In genomic region chr5:55924744-55925143, GRCh38 we compare ENCODE assay signal across 22 cellular contexts.
DNase-seq lines count a peak whose midpoint lies in the region; ATAC-seq, FAIRE-seq and TF ChIP-seq lines count a peak whose summit lies in the region.
"Had no signal": no experiment of that assay in that cellular context is flagged by ENCODE, and none has a peak within 500 bp of the region (broad histone marks: within the 10 kb centered on the region; RNA-seq: fewer than 3 reads in every experiment).

No MANE protein-coding gene starts in this region.

- TF ChIP-seq EP300 in A549 (IDR thresholded peaks at IDR 0.05) = no peak

- peaks cover 17% of the 10 kb centered on the region for H3K4me1 Mint-ChIP-seq in activated CD8-positive, alpha-beta memory T cell treated with anti-CD3 and anti-CD28 coated beads, Interleukin-2, amount 10 ng/mL, durations not matched to agents 7 days and 5 days
- peaks cover 10% of the 10 kb centered on the region for H3K4me1 Mint-ChIP-seq in T-helper 17 cell
- H3K4me1 Mint-ChIP-seq in immature natural killer cell = peaks cover 11% of the 10 kb centered on the region in 2 donors

- 81% methylated on average over 11 of the region's 11 CpGs for WGBS in A549 (ENCODE audit: missing lambda C conversion rate)

- no peaks in the 10 kb centered on the region for H3K36me3 Mint-ChIP-seq in activated CD8-positive, alpha-beta memory T cell treated with anti-CD3 and anti-CD28 coated beads, Interleukin-2, amount 10 ng/mL, durations not matched to agents 7 days and 5 days
- H3K36me3 Mint-ChIP-seq in T-helper 17 cell (ENCODE audit: low read depth) (peaks cover 2% of the 10 kb centered on the region), immature natural killer cell (peaks cover 0 to 3% (median 0%) of the 10 kb centered on the region in 3 donors)
- H3K36me3 Mint-ChIP-seq: CD8-positive, alpha-beta memory T cell had no signal

- TF ChIP-seq POLR2A in A549 (IDR thresholded peaks at IDR 0.05; ENCODE audit: low read length) = no peak

- DNase-seq in activated CD8-positive, alpha-beta memory T cell treated with anti-CD3 and anti-CD28 coated beads, Interleukin-2, amount 10 ng/mL, durations not matched to agents 7 days and 5 days = peak; percentile 33
- no peak for DNase-seq in activated CD8-positive, alpha-beta memory T cell treated with anti-CD3 and anti-CD28 coated beads for 24 hours
- DNase-seq in A549 (ENCODE audit: low read depth in 1 of 2, low spot score in 1 of 2) (no peak), T-helper 17 cell (no peak), immature natural killer cell (no peak)
- no peak for DNase-seq in stimulated activated CD4-positive, alpha-beta T cell treated with anti-CD3 and anti-CD28 coated beads, Interleukin-4, amount 100 ng/mL, for 1 hour
- no peak for DNase-seq in stimulated activated naive CD4-positive, alpha-beta T cell treated with Interleukin-2 at 50 U/mL for 16 hours (lab: John Stamatoyannopoulos, UW)
- DNase-seq: 8988T; CD8-positive, alpha-beta memory T cell; COR-L47; DMS 273 treated with DMSO at 0.1 percent for 48 hours; DMS53; DND-41; EL; H9; IMR-90 had no signal

- TF ChIP-seq CTCF in A549 (IDR thresholded peaks at IDR 0.05) = no peak

- H3K4me1 ChIP-seq in A549 = peaks cover 26% of the 10 kb centered on the region

- no peak overlapping the region for H3K4me3 ChIP-seq in A549
- H3K4me3 ChIP-seq: BLaER1 treated with 17β-estradiol and CSF1 and Interleukin-3, amounts not matched to agents 10 nM and 100 nM; GM12878 had no signal

- H3K27ac Mint-ChIP-seq in activated CD8-positive, alpha-beta memory T cell treated with anti-CD3 and anti-CD28 coated beads, Interleukin-2, amount 10 ng/mL, durations not matched to agents 7 days and 5 days = no peak overlapping the region
- H3K27ac Mint-ChIP-seq in T-helper 17 cell = no peak overlapping the region
- no peak overlapping the region for H3K27ac Mint-ChIP-seq in immature natural killer cell
- H3K27ac Mint-ChIP-seq: B cell had no signal

- H3K9me3 ChIP-seq in A549 (no peaks in the 10 kb centered on the region), T-helper 17 cell (ENCODE audit: control insufficient read depth, low read length, poor library complexity, severe bottlenecking) (no peaks in the 10 kb centered on the region)
- H3K9me3 ChIP-seq: BLaER1 treated with 17β-estradiol and CSF1 and Interleukin-3, amounts not matched to agents 10 nM and 100 nM had no signal

- FAIRE-seq in A549 (lab: Jason Lieb, UNC) = no peak
- FAIRE-seq: GM12878, H1, HTR-8/SVneo had no signal

- H3K9me3 Mint-ChIP-seq in activated CD8-positive, alpha-beta memory T cell treated with anti-CD3 and anti-CD28 coated beads, Interleukin-2, amount 10 ng/mL, durations not matched to agents 7 days and 5 days (ENCODE audit: low read depth) = no peaks in the 10 kb centered on the region
- H3K9me3 Mint-ChIP-seq in immature natural killer cell = no peaks in the 10 kb centered on the region
- H3K9me3 Mint-ChIP-seq: CD8-positive, alpha-beta memory T cell; H9 had no signal

- TF ChIP-seq RAD21 in A549 (conservative IDR thresholded peaks at IDR 0.05 in 1 of 2, IDR thresholded peaks at IDR 0.05 in 1 of 2) = no peak

- no peak for ATAC-seq in activated CD8-positive, alpha-beta memory T cell treated with anti-CD3 and anti-CD28 coated beads, Interleukin-2, amount 10 ng/mL, durations not matched to agents 7 days and 5 days
- ATAC-seq in A549 (no peak), T-helper 17 cell (no peak), HG02852 (IDR thresholded peaks at IDR 0.05; ENCODE audit: unreplicated experiment) (no peak)
- ATAC-seq: GM12878 had no signal

- CTCF ChIA-PET in activated CD8-positive, alpha-beta memory T cell treated with anti-CD3 and anti-CD28 coated beads, Interleukin-2, amount 10 ng/mL, durations not matched to agents 7 days and 5 days (lab: Charles Lee) = interaction anchor here (1.0 to 1.8 kb wide), 2 partner anchors 10 to 88 kb away, joined by 3 to 7 read pairs; no protein-coding TSS in a partner anchor
- CTCF ChIA-PET in A549 (lab: Yijun Ruan, JAX) = interaction anchor here (0.6 to 2.3 kb wide), 4 partner anchors 12 to 389 kb away, joined by 3 to 6 read pairs (median 4); no protein-coding TSS in a partner anchor

- H3K27me3 Mint-ChIP-seq in activated CD8-positive, alpha-beta memory T cell treated with anti-CD3 and anti-CD28 coated beads, Interleukin-2, amount 10 ng/mL, durations not matched to agents 7 days and 5 days = peaks cover 6% of the 10 kb centered on the region
- H3K27me3 Mint-ChIP-seq in T-helper 17 cell (peaks cover 5% of the 10 kb centered on the region), immature natural killer cell (ENCODE audit: low read depth in 3 of 3) (peaks cover 0 to 9% (median 8%) of the 10 kb centered on the region in 3 donors)

- no peak overlapping the region for H3K4me3 Mint-ChIP-seq in activated CD8-positive, alpha-beta memory T cell treated with anti-CD3 and anti-CD28 coated beads, Interleukin-2, amount 10 ng/mL, durations not matched to agents 7 days and 5 days
- peak overlapping the region; percentile 19 for H3K4me3 Mint-ChIP-seq in T-helper 17 cell
- peak overlapping the region in 3 of 5 donors; percentile 21 to 49 (median 38) for H3K4me3 Mint-ChIP-seq in immature natural killer cell
- H3K4me3 Mint-ChIP-seq: H9 had no signal

- no peak overlapping the region for H3K4me2 ChIP-seq in A549

- H3K27ac ChIP-seq in A549 = peak overlapping the region; percentile 61 to 82
- H3K27ac ChIP-seq: BLaER1 treated with 17β-estradiol and CSF1 and Interleukin-3, amounts not matched to agents 10 nM and 100 nM had no signal

- POLR2A ChIA-PET in A549 (lab: Yijun Ruan, JAX) = no interaction called here

TF ChIP-seq in A549, 52 proteins besides CTCF, POLR2A, EP300 and RAD21:
- TF ChIP-seq MYC (IDR thresholded peaks at IDR 0.05; ENCODE audit: borderline replicate concordance, low read length) (no peak), ZSCAN20 (CRISPR knock-in tag; IDR thresholded peaks at IDR 0.05) (no peak), CHD4 (IDR thresholded peaks at IDR 0.05; ENCODE audit: borderline replicate concordance) (no peak), FOSB (CRISPR knock-in tag; IDR thresholded peaks at IDR 0.05) (no peak), JUN (IDR thresholded peaks at IDR 0.05) (no peak), ZFP36 (IDR thresholded peaks at IDR 0.05; ENCODE audit: borderline replicate concordance, partially characterized antibody) (no peak), ATOH8 (CRISPR knock-in tag; IDR thresholded peaks at IDR 0.05; ENCODE audit: low read depth) (no peak), GATA3 (IDR thresholded peaks at IDR 0.05; ENCODE audit: borderline replicate concordance) (no peak)
